1 cellular context compared by ENCODE assay signal in genomic region chr13:49240017-49240416, GRCh38.
A peak's percentile ranks its signal among the peaks of the same experiment; 100 is the strongest.
TF ChIP-seq lines count a peak whose summit lies in the region.

No MANE protein-coding gene starts in this region.

TF ChIP-seq in HepG2, 621 proteins besides CTCF, POLR2A, EP300 and RAD21:
- TF ChIP-seq DMTF1 (CRISPR knock-in tag; IDR thresholded peaks at IDR 0.05), result no peak
- no peak for TF ChIP-seq MLXIP (CRISPR knock-in tag; IDR thresholded peaks at IDR 0.05; ENCODE audit: borderline replicate concordance)
- no peak for TF ChIP-seq ZNF121 (CRISPR knock-in tag; IDR thresholded peaks at IDR 0.05)
- peak; percentile 62; the same call in 1 of the 2 replicates for TF ChIP-seq ZNF629 (CRISPR knock-in tag; conservative IDR thresholded peaks at IDR 0.05)
- TF ChIP-seq MBNL3 (CRISPR knock-in tag; conservative IDR thresholded peaks at IDR 0.05), result no peak
- no peak for TF ChIP-seq ZNF382 (CRISPR knock-in tag; IDR thresholded peaks at IDR 0.05; ENCODE audit: borderline replicate concordance)
- no peak for TF ChIP-seq ZNF572 (CRISPR knock-in tag; IDR thresholded peaks at IDR 0.05)
- no peak for TF ChIP-seq MBD4 (IDR thresholded peaks at IDR 0.05; ENCODE audit: borderline replicate concordance, low read length)
- peak; percentile 55 for TF ChIP-seq STAG1 (CRISPR knock-in tag; IDR thresholded peaks at IDR 0.05)
- peak; percentile 47; the same call in 1 of the 2 replicates for TF ChIP-seq SMC3 (IDR thresholded peaks at IDR 0.05; ENCODE audit: low read length)
- no peak for TF ChIP-seq ZNF317 (CRISPR knock-in tag; IDR thresholded peaks at IDR 0.05)
- TF ChIP-seq ZMAT5 (CRISPR knock-in tag; IDR thresholded peaks at IDR 0.05; ENCODE audit: borderline replicate concordance, low read depth), result no peak
- no peak for TF ChIP-seq IKZF1 (IDR thresholded peaks at IDR 0.05)
- no peak for TF ChIP-seq MAZ (IDR thresholded peaks at IDR 0.05; ENCODE audit: borderline replicate concordance, low read depth, low read length)
- no peak for TF ChIP-seq MAZ (CRISPR knock-in tag; IDR thresholded peaks at IDR 0.05; ENCODE audit: low read depth)
